Comparison of ENCODE assay signal across 17 cellular contexts in genomic region chr1:107648071-107648470, GRCh38.
DNase-seq lines count a peak whose midpoint lies in the region; ATAC-seq, FAIRE-seq and TF ChIP-seq lines count a peak whose summit lies in the region.
"Had no signal": no experiment of that assay in that cellular context is flagged by ENCODE, and none has a peak within 500 bp of the region (broad histone marks: within the 10 kb centered on the region; RNA-seq: fewer than 3 reads in every experiment).

No MANE protein-coding gene starts in this region.

- no peak for FAIRE-seq in urothelium cell line (lab: Jason Lieb, UNC)
- FAIRE-seq: A204.1 had no signal

- H3K27me3 Mint-ChIP-seq in MCF 10A (ENCODE audit: insufficient read depth, unreplicated experiment) (no peaks in the 10 kb centered on the region), nephron progenitor cell (ENCODE audit: low read depth, poor library complexity) (peaks cover 7% of the 10 kb centered on the region), T-helper 17 cell (no peaks in the 10 kb centered on the region)
- H3K27me3 Mint-ChIP-seq: activated CD8-positive, alpha-beta T cell treated with anti-CD3 and anti-CD28 coated beads for 36 hours had no signal

- H3K4me3 Mint-ChIP-seq in MCF 10A (ENCODE audit: unreplicated experiment) (no peak overlapping the region), nephron progenitor cell (no peak overlapping the region), T-helper 17 cell (no peak overlapping the region)
- H3K4me3 Mint-ChIP-seq: activated CD8-positive, alpha-beta T cell treated with anti-CD3 and anti-CD28 coated beads for 36 hours had no signal

- H3K36me3 Mint-ChIP-seq in MCF 10A (ENCODE audit: insufficient read depth, unreplicated experiment), result peaks cover 2% of the 10 kb centered on the region
- no peaks in the 10 kb centered on the region for H3K36me3 Mint-ChIP-seq in nephron progenitor cell (ENCODE audit: low read depth)
- H3K36me3 Mint-ChIP-seq in T-helper 17 cell (ENCODE audit: low read depth), result no peaks in the 10 kb centered on the region

- DNase-seq in MCF 10A (ENCODE audit: unreplicated experiment) (peak; percentile 73), breast epithelium (ENCODE audit: low spot score in 2 of 2) (no peak), amniotic stem cell (lab: John Stamatoyannopoulos, UW) (peak; percentile 77), fibroblast of villous mesenchyme (ENCODE audit: low read depth) (peak; percentile 67), urothelium cell line (ENCODE audit: low spot score) (peak; percentile 30), nephron progenitor cell (no peak), T-helper 17 cell (no peak)
- no peak for DNase-seq in activated CD4-positive, CD25-positive, alpha-beta regulatory T cell treated with anti-CD3 and anti-CD28 coated beads, Interleukin-2, amount 50 U/mL, for 72 hours
- DNase-seq: activated CD8-positive, alpha-beta T cell treated with anti-CD3 and anti-CD28 coated beads for 36 hours; activated gamma-delta T cell; central memory CD4-positive, alpha-beta T cell; KG1; midbrain; NCI-H187; Right ventricle myocardium superior; tibial artery had no signal

- H3K4me3 ChIP-seq in breast epithelium, result no peak overlapping the region
- H3K4me3 ChIP-seq in fibroblast of villous mesenchyme (ENCODE audit: low read depth, low read length), result no peak overlapping the region
- H3K4me3 ChIP-seq: tibial artery had no signal

- TF ChIP-seq POLR2A in breast epithelium (IDR thresholded peaks at IDR 0.05), result no peak

- no peaks in the 10 kb centered on the region for H3K36me3 ChIP-seq in breast epithelium
- H3K36me3 ChIP-seq: tibial artery had no signal

- no peak for ATAC-seq in T-helper 17 cell
- ATAC-seq: activated CD8-positive, alpha-beta T cell treated with anti-CD3 and anti-CD28 coated beads for 36 hours had no signal

- POLR2A ChIA-PET in MCF 10A (lab: Yijun Ruan, JAX), result interaction anchor here (0.9 to 2.5 kb wide), 10 partner anchors 10 to 99 kb away, joined by 3 to 22 read pairs (median 4); no protein-coding TSS in a partner anchor

- intact Hi-C loops in MCF 10A (cut with micrococcal nuclease) (loop anchor here (5.0 kb wide), 1 partner anchor 99 kb away; no protein-coding TSS in a partner anchor), breast epithelium (cut with DNase I; ENCODE audit: low total_unique reads) (no loop called here)

- no TSS peak for BruUV-seq in MCF 10A (replicated peaks; lab: Mats Ljungman, UMichigan)

- H3K9me3 Mint-ChIP-seq in MCF 10A (ENCODE audit: unreplicated experiment) (no peaks in the 10 kb centered on the region), nephron progenitor cell (no peaks in the 10 kb centered on the region)
- H3K9me3 Mint-ChIP-seq: activated CD8-positive, alpha-beta T cell treated with anti-CD3 and anti-CD28 coated beads for 36 hours had no signal

- CTCF ChIA-PET in MCF 10A (lab: Yijun Ruan, JAX), result interaction anchor here (0.6 to 1.8 kb wide), 4 partner anchors 31 to 340 kb away, joined by 3 to 4 read pairs (median 3); no protein-coding TSS in a partner anchor

- H3K4me1 Mint-ChIP-seq in MCF 10A (ENCODE audit: insufficient read depth, unreplicated experiment) (peaks cover 35% of the 10 kb centered on the region), nephron progenitor cell (peaks cover 16% of the 10 kb centered on the region), T-helper 17 cell (no peaks in the 10 kb centered on the region)

- no peak overlapping the region for H3K27ac ChIP-seq in breast epithelium
- H3K27ac ChIP-seq: tibial artery had no signal

- no peaks in the 10 kb centered on the region for H3K4me1 ChIP-seq in breast epithelium
- H3K4me1 ChIP-seq: tibial artery had no signal

- H3K9me3 ChIP-seq in breast epithelium, result no peaks in the 10 kb centered on the region
- no peaks in the 10 kb centered on the region for H3K9me3 ChIP-seq in T-helper 17 cell (ENCODE audit: control insufficient read depth, low read length, poor library complexity, severe bottlenecking)
- H3K9me3 ChIP-seq: tibial artery had no signal

- H3K27ac Mint-ChIP-seq in MCF 10A (ENCODE audit: low read depth, unreplicated experiment) (peak overlapping the region; percentile 54), nephron progenitor cell (no peak overlapping the region), T-helper 17 cell (no peak overlapping the region)
- H3K27ac Mint-ChIP-seq: activated CD8-positive, alpha-beta T cell treated with anti-CD3 and anti-CD28 coated beads for 36 hours had no signal

- no peaks in the 10 kb centered on the region for H3K27me3 ChIP-seq in breast epithelium
- H3K27me3 ChIP-seq: tibial artery had no signal

- TF ChIP-seq CTCF in MCF 10A (IDR thresholded peaks at IDR 0.05; ENCODE audit: unreplicated experiment), result no peak
- no peak for TF ChIP-seq CTCF in breast epithelium (IDR thresholded peaks at IDR 0.05)
- TF ChIP-seq CTCF in fibroblast of villous mesenchyme (IDR thresholded peaks at IDR 0.05; ENCODE audit: insufficient read depth, low read depth, low read length), result no peak
- no peak for TF ChIP-seq CTCF in nephron progenitor cell (IDR thresholded peaks at IDR 0.05)

Comparison
In these comparisons a context has a peak if more than half of its experiments do, and no peak if none do; other contexts are left out.
1. DNase-seq: peak in MCF 10A (single experiment), amniotic stem cell (single experiment), fibroblast of villous mesenchyme (single experiment) and urothelium cell line (single experiment); none in breast epithelium (0 of 2), nephron progenitor cell (single experiment), activated CD4-positive, CD25-positive, alpha-beta regulatory T cell treated with anti-CD3 and anti-CD28 coated beads, Interleukin-2, amount 50 U/mL, for 72 hours (single experiment) and T-helper 17 cell (0 of 3).